ENCODE assay signal across 18 cellular contexts in the genomic region with DNA sequence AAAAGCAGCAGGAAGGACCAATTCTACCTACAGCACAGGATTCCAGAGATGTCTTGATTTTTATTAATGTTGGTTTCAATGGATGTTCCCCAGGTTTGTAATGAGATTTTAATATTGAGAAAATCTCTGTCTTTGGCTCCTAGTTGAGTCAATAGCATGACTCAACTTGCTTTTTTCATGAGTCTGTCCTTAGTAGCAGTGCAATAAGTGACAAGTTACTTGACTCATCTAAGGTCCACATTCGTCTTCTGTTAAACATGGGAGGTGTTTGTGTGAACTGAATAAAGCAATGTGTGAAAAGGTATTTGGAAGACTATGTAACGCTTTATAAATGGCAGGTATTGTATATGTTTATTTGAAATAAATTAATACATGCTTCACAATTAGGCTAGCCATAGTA.
A peak's percentile ranks its signal among the peaks of the same experiment; 100 is the strongest.
DNase-seq lines count a peak whose midpoint lies in the region; ATAC-seq and TF ChIP-seq lines count a peak whose summit lies in the region.
"Had no signal": no experiment of that assay in that cellular context is flagged by ENCODE, and none has a peak within 500 bp of the region (broad histone marks: within the 10 kb centered on the region; RNA-seq: fewer than 3 reads in every experiment).

No MANE protein-coding gene starts in this region.

- peaks cover 38% of the 10 kb centered on the region for H3K4me1 ChIP-seq in adipocyte (ENCODE audit: control insufficient read depth, insufficient read depth, low read length)
- H3K4me1 ChIP-seq: A549, Caco-2, Peyer's patch had no signal

- no peaks in the 10 kb centered on the region for H3K36me3 ChIP-seq in adipocyte (ENCODE audit: control insufficient read depth, insufficient read depth, low read length, severe bottlenecking)
- H3K36me3 ChIP-seq: Peyer's patch had no signal

- no peak for TF ChIP-seq CTCF in foreskin fibroblast (IDR thresholded peaks at IDR 0.05; ENCODE audit: low read depth, low read length)

- no peak for ATAC-seq in HG02798 (IDR thresholded peaks at IDR 0.05; ENCODE audit: poor library complexity, unreplicated experiment)
- ATAC-seq in GM18519 (IDR thresholded peaks at IDR 0.05; ENCODE audit: low FRiP score, unreplicated experiment) = no peak
- ATAC-seq: A549 had no signal

- H3K9ac ChIP-seq in adipocyte (ENCODE audit: low read length) = no peak overlapping the region

- DNase-seq in ELR (ENCODE audit: low read depth) (peak; percentile 31), HT1080 (ENCODE audit: low read depth) (peak; percentile 27), adipocyte (ENCODE audit: low read depth) (no peak), foreskin fibroblast (peak; percentile 1 to 23)
- no peak for DNase-seq in stimulated activated CD4-positive, alpha-beta T cell treated with anti-CD3 and anti-CD28 coated beads, Interleukin-2, amount 100 ng/mL, for 48 hours
- DNase-seq in activated naive CD4-positive, alpha-beta T cell (lab: John Stamatoyannopoulos, UW) = no peak
- DNase-seq: Caco-2; CD4-positive, alpha-beta T cell; HFFc6; Karpas-422; MM.1S; NCI-H1092; NCI-H146; NCI-H2029 treated with DMSO at 0.1 percent for 48 hours; Peyer's patch had no signal

- peak overlapping the region; percentile 49 for H3K4me3 ChIP-seq in adipocyte (ENCODE audit: low read length)
- no peak overlapping the region for H3K4me3 ChIP-seq in foreskin fibroblast (ENCODE audit: low read depth in 1 of 2, low read length in 2 of 2)
- H3K4me3 ChIP-seq: A549, Peyer's patch had no signal

- no peaks in the 10 kb centered on the region for H3K27me3 ChIP-seq in adipocyte (replicated peaks; ENCODE audit: control insufficient read depth, insufficient read depth, low read length)
- H3K27me3 ChIP-seq: Peyer's patch had no signal

- no peaks in the 10 kb centered on the region for H3K9me3 ChIP-seq in adipocyte (ENCODE audit: control insufficient read depth, low read length)
- H3K9me3 ChIP-seq: A549, Caco-2, Peyer's patch had no signal

Comparison
In these comparisons a context has a peak if more than half of its experiments do, and no peak if none do; other contexts are left out.
1. DNase-seq: peak in ELR (single experiment), HT1080 (single experiment) and foreskin fibroblast (2 of 2); none in adipocyte (single experiment), stimulated activated CD4-positive, alpha-beta T cell treated with anti-CD3 and anti-CD28 coated beads, Interleukin-2, amount 100 ng/mL, for 48 hours (0 of 2) and activated naive CD4-positive, alpha-beta T cell (0 of 4).